2 cellular contexts compared by ENCODE assay signal in the genomic region with DNA sequence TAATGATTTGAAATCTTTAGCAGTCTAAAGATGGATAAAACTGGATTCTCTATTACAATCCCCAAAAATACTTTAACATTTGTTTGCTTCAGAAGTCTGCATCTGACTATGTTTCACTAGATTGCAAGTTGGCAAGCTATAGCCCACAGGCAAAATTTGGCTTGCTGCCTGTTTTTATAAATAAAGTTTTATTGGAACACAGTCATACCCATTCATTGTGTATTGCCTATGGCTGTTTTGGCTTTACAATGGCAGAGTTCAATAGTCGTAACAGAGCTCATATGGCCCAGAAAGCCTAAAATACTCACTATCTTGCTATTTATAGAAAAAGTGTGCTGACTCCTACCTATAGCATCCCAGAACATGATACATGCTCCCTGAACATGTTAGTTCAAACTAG.
TF ChIP-seq lines count a peak whose summit lies in the region.

No MANE protein-coding gene starts in this region.

TF ChIP-seq in GM12878, 131 proteins besides CTCF, POLR2A, EP300 and RAD21:
- TF ChIP-seq, protein P1, sequence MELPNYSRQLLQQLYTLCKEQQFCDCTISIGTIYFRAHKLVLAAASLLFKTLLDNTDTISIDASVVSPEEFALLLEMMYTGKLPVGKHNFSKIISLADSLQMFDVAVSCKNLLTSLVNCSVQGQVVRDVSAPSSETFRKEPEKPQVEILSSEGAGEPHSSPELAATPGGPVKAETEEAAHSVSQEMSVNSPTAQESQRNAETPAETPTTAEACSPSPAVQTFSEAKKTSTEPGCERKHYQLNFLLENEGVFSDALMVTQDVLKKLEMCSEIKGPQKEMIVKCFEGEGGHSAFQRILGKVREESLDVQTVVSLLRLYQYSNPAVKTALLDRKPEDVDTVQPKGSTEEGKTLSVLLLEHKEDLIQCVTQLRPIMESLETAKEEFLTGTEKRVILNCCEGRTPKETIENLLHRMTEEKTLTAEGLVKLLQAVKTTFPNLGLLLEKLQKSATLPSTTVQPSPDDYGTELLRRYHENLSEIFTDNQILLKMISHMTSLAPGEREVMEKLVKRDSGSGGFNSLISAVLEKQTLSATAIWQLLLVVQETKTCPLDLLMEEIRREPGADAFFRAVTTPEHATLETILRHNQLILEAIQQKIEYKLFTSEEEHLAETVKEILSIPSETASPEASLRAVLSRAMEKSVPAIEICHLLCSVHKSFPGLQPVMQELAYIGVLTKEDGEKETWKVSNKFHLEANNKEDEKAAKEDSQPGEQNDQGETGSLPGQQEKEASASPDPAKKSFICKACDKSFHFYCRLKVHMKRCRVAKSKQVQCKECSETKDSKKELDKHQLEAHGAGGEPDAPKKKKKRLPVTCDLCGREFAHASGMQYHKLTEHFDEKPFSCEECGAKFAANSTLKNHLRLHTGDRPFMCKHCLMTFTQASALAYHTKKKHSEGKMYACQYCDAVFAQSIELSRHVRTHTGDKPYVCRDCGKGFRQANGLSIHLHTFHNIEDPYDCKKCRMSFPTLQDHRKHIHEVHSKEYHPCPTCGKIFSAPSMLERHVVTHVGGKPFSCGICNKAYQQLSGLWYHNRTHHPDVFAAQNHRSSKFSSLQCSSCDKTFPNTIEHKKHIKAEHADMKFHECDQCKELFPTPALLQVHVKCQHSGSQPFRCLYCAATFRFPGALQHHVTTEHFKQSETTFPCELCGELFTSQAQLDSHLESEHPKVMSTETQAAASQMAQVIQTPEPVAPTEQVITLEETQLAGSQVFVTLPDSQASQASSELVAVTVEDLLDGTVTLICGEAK (IDR thresholded peaks at IDR 0.05; ENCODE audit: borderline replicate concordance) = peak; percentile 66
- TF ChIP-seq, protein P2, sequence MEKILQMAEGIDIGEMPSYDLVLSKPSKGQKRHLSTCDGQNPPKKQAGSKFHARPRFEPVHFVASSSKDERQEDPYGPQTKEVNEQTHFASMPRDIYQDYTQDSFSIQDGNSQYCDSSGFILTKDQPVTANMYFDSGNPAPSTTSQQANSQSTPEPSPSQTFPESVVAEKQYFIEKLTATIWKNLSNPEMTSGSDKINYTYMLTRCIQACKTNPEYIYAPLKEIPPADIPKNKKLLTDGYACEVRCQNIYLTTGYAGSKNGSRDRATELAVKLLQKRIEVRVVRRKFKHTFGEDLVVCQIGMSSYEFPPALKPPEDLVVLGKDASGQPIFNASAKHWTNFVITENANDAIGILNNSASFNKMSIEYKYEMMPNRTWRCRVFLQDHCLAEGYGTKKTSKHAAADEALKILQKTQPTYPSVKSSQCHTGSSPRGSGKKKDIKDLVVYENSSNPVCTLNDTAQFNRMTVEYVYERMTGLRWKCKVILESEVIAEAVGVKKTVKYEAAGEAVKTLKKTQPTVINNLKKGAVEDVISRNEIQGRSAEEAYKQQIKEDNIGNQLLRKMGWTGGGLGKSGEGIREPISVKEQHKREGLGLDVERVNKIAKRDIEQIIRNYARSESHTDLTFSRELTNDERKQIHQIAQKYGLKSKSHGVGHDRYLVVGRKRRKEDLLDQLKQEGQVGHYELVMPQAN (conservative IDR thresholded peaks at IDR 0.05) = no peak

TF ChIP-seq in K562, 482 proteins besides CTCF, POLR2A, EP300 and RAD21 (continued from another document):
- TF ChIP-seq, protein P1 (IDR thresholded peaks at IDR 0.05) = peak; percentile 85
- TF ChIP-seq, protein P1 (CRISPR knock-in tag; IDR thresholded peaks at IDR 0.05) = no peak
- TF ChIP-seq NFIC (IDR thresholded peaks at IDR 0.05) = peak; percentile 37; the same call in 1 of the 2 replicates
